ENCODE assay signal across 8 cellular contexts in genomic region chr7:101880536-101881443, GRCh38.
A peak's percentile ranks its signal among the peaks of the same experiment; 100 is the strongest.
DNase-seq lines count a peak whose midpoint lies in the region; TF ChIP-seq lines count a peak whose summit lies in the region.

No MANE protein-coding gene starts in this region.

- H3K4me3 ChIP-seq in AG04450 (ENCODE audit: low read depth, low read length) (no peak overlapping the region), brain microvascular endothelial cell (ENCODE audit: low read depth, low read length) (no peak overlapping the region), spleen (no peak overlapping the region), H7 (ENCODE audit: insufficient read depth, low read depth, low read length) (no peak overlapping the region)

- POLR2A ChIA-PET in AG04450 (lab: Yijun Ruan, JAX), result no interaction called here

- WGBS in spleen, 5 donors, result 40 to 58% (median 50%) methylated on average over 10 of the region's 10 CpGs

- in situ Hi-C loops in brain microvascular endothelial cell (cut with HindIII; ENCODE audit: low pct_ligation_motif_present, low sequenced_read_pairs), result no loop called here

- no peak for TF ChIP-seq CTCF in AG04450 (IDR thresholded peaks at IDR 0.05; ENCODE audit: low read depth, low read length)
- TF ChIP-seq CTCF in brain microvascular endothelial cell (IDR thresholded peaks at IDR 0.05; ENCODE audit: low read depth, low read length, missing control alignments), result no peak
- no peak for TF ChIP-seq CTCF in spleen (IDR thresholded peaks at IDR 0.05 in 8 of 11, conservative IDR thresholded peaks at IDR 0.05 in 3 of 11)

- H3K27me3 ChIP-seq in AG04450 (ENCODE audit: control insufficient read depth, insufficient read depth, low read length) (no peaks in the 10 kb centered on the region), brain microvascular endothelial cell (replicated peaks) (no peaks in the 10 kb centered on the region), spleen (replicated peaks in 1 of 7) (no peaks in the 10 kb centered on the region), H7 (ENCODE audit: control insufficient read depth, insufficient read depth, low read length) (no peaks in the 10 kb centered on the region)

- peaks cover 21 to 70% (median 51%) of the 10 kb centered on the region in 6 donors for H3K4me1 ChIP-seq in spleen

- no peak for DNase-seq in AG04450 (ENCODE audit: low read depth, low spot score)
- peak; percentile 16 for DNase-seq in HT-29 (ENCODE audit: low spot score)
- peak; percentile 67 for DNase-seq in brain microvascular endothelial cell
- DNase-seq in myocyte (ENCODE audit: low read depth), result peak; percentile 47
- DNase-seq in spleen, result no peak
- DNase-seq in erythroblast (lab: John Stamatoyannopoulos, UW), result no peak
- DNase-seq in activated gamma-delta T cell treated with Interleukin-2 at 50 U/mL for 16 hours, result no peak
- DNase-seq in H7, result no peak

- no peak for TF ChIP-seq POLR2A in spleen (IDR thresholded peaks at IDR 0.05)
- no peak for TF ChIP-seq POLR2A in erythroblast (IDR thresholded peaks at IDR 0.05; ENCODE audit: low read length)

- CTCF ChIA-PET in AG04450 (lab: Charles Lee), result no interaction called here

- H3K27ac ChIP-seq in AG04450 (ENCODE audit: low read depth, low read length) (peak overlapping the region; percentile 100), brain microvascular endothelial cell (peak overlapping the region; percentile 96), spleen (peak overlapping the region in 2 of 8 donors; percentile 8 to 17)

- no peaks in the 10 kb centered on the region for H3K36me3 ChIP-seq in brain microvascular endothelial cell (replicated peaks)
- no peaks in the 10 kb centered on the region for H3K36me3 ChIP-seq in spleen
- no peaks in the 10 kb centered on the region for H3K36me3 ChIP-seq in H7 (replicated peaks; ENCODE audit: control insufficient read depth, insufficient read depth, low read length)

- H3K9me3 ChIP-seq in AG04450 (ENCODE audit: control insufficient read depth, insufficient read depth, low read length), result no peaks in the 10 kb centered on the region
- no peaks in the 10 kb centered on the region for H3K9me3 ChIP-seq in spleen

- intact Hi-C loops in spleen (cut with DNase I; ENCODE audit: low total_unique reads), result no loop called here

Comparison
In these comparisons a context has a peak if more than half of its experiments do, and no peak if none do; other contexts are left out.
1. DNase-seq: peak in HT-29 (single experiment), brain microvascular endothelial cell (single experiment) and myocyte (single experiment); none in AG04450 (single experiment), spleen (single experiment), erythroblast (0 of 2), activated gamma-delta T cell treated with Interleukin-2 at 50 U/mL for 16 hours (single experiment) and H7 (single experiment).